ENCODE assay signal across 18 cellular contexts in the genomic region with DNA sequence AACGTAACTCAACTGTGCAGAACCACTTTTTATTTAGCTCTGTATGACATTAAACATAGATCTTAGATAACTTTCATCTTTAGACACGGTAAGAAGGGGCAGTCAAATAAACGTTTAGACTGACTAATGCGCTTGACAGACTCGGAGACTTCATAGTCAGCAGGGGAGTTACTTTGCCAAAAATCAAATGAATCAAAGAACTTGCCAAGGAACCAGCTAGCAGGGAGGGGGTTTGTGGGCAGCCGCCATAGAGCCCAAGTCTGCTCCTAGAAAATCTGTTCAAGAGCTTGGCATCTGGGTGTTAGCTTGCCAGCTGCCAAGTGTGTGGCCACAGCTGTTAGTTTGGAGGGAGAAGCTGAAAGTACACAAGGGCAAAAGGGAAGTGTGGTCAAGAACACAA.
DNase-seq lines count a peak whose midpoint lies in the region; ATAC-seq and TF ChIP-seq lines count a peak whose summit lies in the region.
"Had no signal": no experiment of that assay in that cellular context is flagged by ENCODE, and none has a peak within 500 bp of the region (broad histone marks: within the 10 kb centered on the region; RNA-seq: fewer than 3 reads in every experiment).

No MANE protein-coding gene starts in this region.

- no peak for TF ChIP-seq EP300 in upper lobe of left lung (IDR thresholded peaks at IDR 0.05)

- no peak overlapping the region for H2BK12ac ChIP-seq in H9 (ENCODE audit: insufficient read length, low read depth, low read length)

- H3K18ac ChIP-seq in H9 (ENCODE audit: insufficient read length, low read depth, low read length) = no peak overlapping the region

- no peak overlapping the region for H2AK5ac ChIP-seq in H9 (ENCODE audit: insufficient read length, low read length)

- no peaks in the 10 kb centered on the region for H4K20me1 ChIP-seq in H9 (ENCODE audit: control insufficient read depth, insufficient read depth, insufficient read length)

- H2BK120ac ChIP-seq in H9 (ENCODE audit: low read depth, low read length, poor library complexity, severe bottlenecking) = no peak overlapping the region

- H3K23me2 ChIP-seq in H9 (ENCODE audit: insufficient read length, low read depth, low read length, poor library complexity, severe bottlenecking) = no peaks in the 10 kb centered on the region

- H2AFZ ChIP-seq in H9 (ENCODE audit: low read length) = no peak overlapping the region

- H2BK20ac ChIP-seq in H9 (ENCODE audit: low read depth, low read length, poor library complexity, severe bottlenecking) = no peak overlapping the region

- ATAC-seq in upper lobe of left lung (ENCODE audit: low FRiP score in 2 of 2) (no peak), HG02798 (IDR thresholded peaks at IDR 0.05; ENCODE audit: poor library complexity, unreplicated experiment) (no peak)
- ATAC-seq: mucosa of descending colon had no signal

- no peaks in the 10 kb centered on the region for H3K36me3 Mint-ChIP-seq in H9 (ENCODE audit: insufficient read depth in 1 of 3, low read depth in 3 of 3)

- H3K9ac ChIP-seq in H9 (ENCODE audit: extremely low read depth, insufficient read length, low read length) = no peak overlapping the region

- no peak overlapping the region for H3K4me2 ChIP-seq in H9 (ENCODE audit: insufficient read depth, insufficient read length, low read length)

- TF ChIP-seq CTCF in fibroblast of villous mesenchyme (IDR thresholded peaks at IDR 0.05; ENCODE audit: insufficient read depth, low read depth, low read length) (no peak), H9 (conservative IDR thresholded peaks at IDR 0.05) (no peak), upper lobe of left lung (IDR thresholded peaks at IDR 0.05) (no peak)

- H3K9me3 Mint-ChIP-seq in H9 = no peaks in the 10 kb centered on the region

- H2BK5ac ChIP-seq in H9 (ENCODE audit: insufficient read length, low read length) = no peak overlapping the region

- no peak overlapping the region for H4K5ac ChIP-seq in H9 (ENCODE audit: insufficient read length, low read depth, low read length)

- H3K79me1 ChIP-seq in H9 (ENCODE audit: insufficient read depth, low read depth, low read length, poor library complexity, severe bottlenecking) = no peaks in the 10 kb centered on the region

- H3K4me1 ChIP-seq in SJCRH30 (peaks cover 8% of the 10 kb centered on the region; the same call in 1 of the 2 replicates), H9 (ENCODE audit: insufficient read depth, low read length) (no peaks in the 10 kb centered on the region), upper lobe of left lung (no peaks in the 10 kb centered on the region)
- H3K4me1 ChIP-seq: BE2C had no signal

- H3K36me3 ChIP-seq in SJCRH30 (no peaks in the 10 kb centered on the region), upper lobe of left lung (no peaks in the 10 kb centered on the region)
- H3K36me3 ChIP-seq: BE2C, tibial artery had no signal

- 0 out of 7 replicates have a peak overlapping the region, but pooled peaks of 1 of the 3 experiments have one; percentile 3 for H3K27ac Mint-ChIP-seq in H9

- H3K9me3 ChIP-seq in SJCRH30 (replicated peaks) (no peaks in the 10 kb centered on the region), H9 (ENCODE audit: control insufficient read depth, low read depth, low read length) (no peaks in the 10 kb centered on the region), upper lobe of left lung (no peaks in the 10 kb centered on the region)
- H3K9me3 ChIP-seq: BE2C, mucosa of descending colon, tibial artery had no signal

- H3K56ac ChIP-seq in H9 (ENCODE audit: insufficient read length, low read depth, low read length) = no peak overlapping the region

- H2BK15ac ChIP-seq in H9 (ENCODE audit: low read depth, low read length) = no peak overlapping the region

- H3K14ac ChIP-seq in H9 (ENCODE audit: insufficient read depth, low read length) = no peak overlapping the region

- no peaks in the 10 kb centered on the region; the same call in none of the 2 replicates for H3K27me3 Mint-ChIP-seq in H9 (ENCODE audit: low read depth)

- no peak overlapping the region for H3K4ac ChIP-seq in H9 (ENCODE audit: low read depth, low read length)

- H3K4me3 Mint-ChIP-seq in H9 = no peak overlapping the region

- H3K79me2 ChIP-seq in H9 (ENCODE audit: insufficient read depth, low read length) = no peaks in the 10 kb centered on the region

- TF ChIP-seq POLR2A in upper lobe of left lung (IDR thresholded peaks at IDR 0.05) = no peak

- WGBS in H9 (ENCODE audit: extremely low coverage, insufficient read length, low lambda C conversion rate) = no CpG with 5 or more reads among the region's 6 CpGs
- 41 to 56% methylated on average over 6 of the region's 6 CpGs for WGBS in upper lobe of left lung, 2 donors

- no peak overlapping the region for H3K27ac ChIP-seq in SJCRH30
- H3K27ac ChIP-seq in H9 (ENCODE audit: insufficient read length, low read depth, low read length) = no peak overlapping the region
- no peak overlapping the region for H3K27ac ChIP-seq in upper lobe of left lung
- H3K27ac ChIP-seq: tibial artery had no signal

- DNase-seq in LHCN-M2 (ENCODE audit: low read depth) = peak; percentile 51
- peak; percentile 42 to 64 for DNase-seq in SJCRH30
- DNase-seq in fibroblast of villous mesenchyme (ENCODE audit: low read depth) = peak; percentile 2
- DNase-seq in skeletal muscle cell (ENCODE audit: low read depth) = peak; percentile 22
- no peak for DNase-seq in H9
- DNase-seq in upper lobe of left lung = no peak
- DNase-seq in DMS153 treated with DMSO at 0.1 percent for 48 hours (lab: John Stamatoyannopoulos, UW; ENCODE audit: unreplicated experiment) = no peak
- DNase-seq: activated CD4-positive, CD25-positive, alpha-beta regulatory T cell; BE2C; IMR-90; kidney glomerular epithelial cell; NCI-H1092 treated with DMSO at 0.1 percent for 48 hours; SHP77 treated with DMSO at 0.1 percent for 48 hours; stimulated activated CD4-positive, alpha-beta T cell treated with anti-CD3 and anti-CD28 coated beads, Interleukin-4, amount 100 ng/mL, for 4 hours; T-helper 2 cell; tibial artery had no signal

- H3K4me3 ChIP-seq in SJCRH30 = no peak overlapping the region
- no peak overlapping the region for H3K4me3 ChIP-seq in fibroblast of villous mesenchyme (ENCODE audit: low read depth, low read length)
- no peak overlapping the region for H3K4me3 ChIP-seq in skeletal muscle cell (ENCODE audit: low read depth, low read length)
- peak overlapping the region in 1 of 4 donors; percentile 19 for H3K4me3 ChIP-seq in upper lobe of left lung
- H3K4me3 ChIP-seq: mucosa of descending colon, tibial artery had no signal

- H3K27me3 ChIP-seq in SJCRH30 (0 out of 2 replicates have a peak, but pooled peaks cover 4% of the 10 kb centered on the region), H9 (ENCODE audit: insufficient read depth, low read length) (no peaks in the 10 kb centered on the region), upper lobe of left lung (no peaks in the 10 kb centered on the region)
- H3K27me3 ChIP-seq: BE2C, tibial artery had no signal

- no peak overlapping the region for H4K91ac ChIP-seq in H9 (ENCODE audit: insufficient read length, low read depth, low read length)

- H3T11ph ChIP-seq in H9 (ENCODE audit: low read length) = no peak overlapping the region

- no peak overlapping the region for H4K8ac ChIP-seq in H9 (replicated peaks; ENCODE audit: insufficient read length, low read depth, low read length)

- H3K23ac ChIP-seq in H9 (ENCODE audit: insufficient read length, low read depth, low read length) = no peak overlapping the region

- H3K4me1 Mint-ChIP-seq in H9 = peaks cover 0 to 7% of the 10 kb centered on the region in 2 experiments; a peak in 2 of 4 replicates

Comparison
In these comparisons a context has a peak if more than half of its experiments do, and no peak if none do; other contexts are left out.
1. DNase-seq: peak in LHCN-M2 (single experiment), SJCRH30 (2 of 2), fibroblast of villous mesenchyme (single experiment) and skeletal muscle cell (single experiment); none in H9 (single experiment), upper lobe of left lung (0 of 2) and DMS153 treated with DMSO at 0.1 percent for 48 hours (single experiment).